ENCODE assay signal across 14 cellular contexts in the genomic region with DNA sequence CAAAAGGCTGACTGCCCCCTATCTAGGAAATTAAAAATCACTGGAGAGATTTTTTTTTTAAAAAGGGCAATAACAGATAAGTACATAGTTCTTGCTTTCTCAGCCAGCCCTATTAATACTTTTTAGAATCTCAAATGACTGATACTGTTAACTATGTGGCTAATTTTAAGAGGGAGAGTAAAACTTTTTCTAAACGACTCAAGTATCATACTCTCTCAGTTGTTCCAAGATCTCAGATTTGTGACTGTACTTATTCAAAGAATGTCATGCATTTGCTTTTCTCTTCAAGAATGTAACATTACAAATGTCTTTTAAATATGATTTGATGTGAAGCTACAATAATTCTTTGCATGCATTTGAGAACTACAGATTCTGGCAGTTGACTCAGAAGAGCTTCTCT. TPM values are rescaled to one million over a fixed set of nuclear protein-coding genes. Genes with fewer than 3 reads are reported as not detected.
DNase-seq lines count a peak whose midpoint lies in the region; ATAC-seq and TF ChIP-seq lines count a peak whose summit lies in the region.
"Had no signal": no experiment of that assay in that cellular context is flagged by ENCODE, and none has a peak within 500 bp of the region (broad histone marks: within the 10 kb centered on the region; RNA-seq: fewer than 3 reads in every experiment).

No MANE protein-coding gene starts in this region.

- H3K27ac ChIP-seq in gastrocnemius medialis = no peak overlapping the region

- H3K4me3 ChIP-seq in choroid plexus epithelial cell (ENCODE audit: low read depth, low read length) = no peak overlapping the region
- H3K4me3 ChIP-seq in gastrocnemius medialis = no peak overlapping the region
- H3K4me3 ChIP-seq: GM12878, K562 had no signal

- DNase-seq in GM04504 (ENCODE audit: low read depth) (peak; percentile 48), choroid plexus epithelial cell (ENCODE audit: low read depth) (peak; percentile 2), myocyte (ENCODE audit: low read depth) (peak; percentile 4), NCI-H446 treated with DMSO at 0.1 percent for 48 hours (lab: John Stamatoyannopoulos, UW) (no peak), NCI-H1048 (lab: John Stamatoyannopoulos, UW) (no peak), gastrocnemius medialis (no peak), T-helper 2 cell (no peak)
- DNase-seq: C1 segment of cervical spinal cord, DMS 273 treated with DMSO at 0.1 percent for 48 hours, NCI-H1092, NCI-H1694 treated with DMSO at 0.1 percent for 48 hours, SHP77 treated with DMSO at 0.1 percent for 48 hours had no signal

- no peaks in the 10 kb centered on the region for H3K36me3 ChIP-seq in gastrocnemius medialis

- H3K27me3 ChIP-seq in gastrocnemius medialis = no peaks in the 10 kb centered on the region

- in situ Hi-C loops in gastrocnemius medialis (cut with MboI; ENCODE audit: low sequenced_read_pairs in 4 of 4) = no loop called here

- no peaks in the 10 kb centered on the region for H3K9me3 ChIP-seq in gastrocnemius medialis

- intact Hi-C loops in gastrocnemius medialis (cut with DNase I; ENCODE audit: low total_unique reads) = no loop called here

- ATAC-seq in gastrocnemius medialis = no peak
- ATAC-seq: GM12878, K562 had no signal

- no peak for TF ChIP-seq POLR2A in gastrocnemius medialis (IDR thresholded peaks at IDR 0.05)

- no peak for TF ChIP-seq CTCF in choroid plexus epithelial cell (conservative IDR thresholded peaks at IDR 0.05; ENCODE audit: low read depth, low read length)
- no peak for TF ChIP-seq CTCF in gastrocnemius medialis (IDR thresholded peaks at IDR 0.05 in 4 of 5, conservative IDR thresholded peaks at IDR 0.05 in 1 of 5)

- no peaks in the 10 kb centered on the region for H3K4me1 ChIP-seq in gastrocnemius medialis

RNA-seq across cellular contexts. Expression of gene RAB11FIP2, which starts 55.4 kb away (rescaled TPM):
- 17.3 and 36.1 TPM in 2 replicates for total RNA-seq in myocyte
- 5.7 TPM for polyA plus RNA-seq in myocyte (2012)
- total RNA-seq in gastrocnemius medialis = 10 to 100 TPM in 3 of 4 donors, 1 to 10 TPM in 1; 9.6 to 15.5 (median 11.3) TPM

Comparison
In these comparisons a context has a peak if more than half of its experiments do, and no peak if none do; other contexts are left out.
1. DNase-seq: peak in GM04504 (single experiment), choroid plexus epithelial cell (single experiment) and myocyte (single experiment); none in NCI-H446 treated with DMSO at 0.1 percent for 48 hours (single experiment), NCI-H1048 (single experiment), gastrocnemius medialis (0 of 2) and T-helper 2 cell (0 of 5).